19 cellular contexts compared by ENCODE assay signal in genomic region chr4:105956566-105956965, GRCh38.
DNase-seq lines count a peak whose midpoint lies in the region; ATAC-seq and TF ChIP-seq lines count a peak whose summit lies in the region.
"Had no signal": no experiment of that assay in that cellular context is flagged by ENCODE, and none has a peak within 500 bp of the region (broad histone marks: within the 10 kb centered on the region; RNA-seq: fewer than 3 reads in every experiment).

No MANE protein-coding gene starts in this region.

- peak overlapping the region; percentile 53 to 54 for H3K27ac ChIP-seq in thoracic aorta
- H3K27ac ChIP-seq: KMS-11, stomach had no signal

- H3K36me3 ChIP-seq in adipocyte (ENCODE audit: control insufficient read depth, insufficient read depth, low read length, severe bottlenecking), result no peaks in the 10 kb centered on the region
- peaks cover 3% of the 10 kb centered on the region for H3K36me3 ChIP-seq in thoracic aorta
- H3K36me3 ChIP-seq: stomach had no signal

- H3K4me1 ChIP-seq in adipocyte (ENCODE audit: control insufficient read depth, insufficient read depth, low read length) (peaks cover 1% of the 10 kb centered on the region), thoracic aorta (ENCODE audit: control insufficient read depth in 1 of 2, low read depth in 2 of 2) (peaks cover 4 to 21% of the 10 kb centered on the region in 2 donors)
- H3K4me1 ChIP-seq: stomach had no signal

- H3K4me3 ChIP-seq in adipocyte (ENCODE audit: low read length) (no peak overlapping the region), thoracic aorta (peak overlapping the region; percentile 20)
- H3K4me3 ChIP-seq: gastroesophageal sphincter, stomach had no signal

- no peaks in the 10 kb centered on the region for H3K27me3 ChIP-seq in adipocyte (replicated peaks; ENCODE audit: control insufficient read depth, insufficient read depth, low read length)
- no peaks in the 10 kb centered on the region for H3K27me3 ChIP-seq in thoracic aorta (replicated peaks; ENCODE audit: insufficient read depth)
- H3K27me3 ChIP-seq: gastroesophageal sphincter, stomach had no signal

- no peak for ATAC-seq in thoracic aorta (ENCODE audit: insufficient number of reproducible peaks, low FRiP score, low read depth)
- ATAC-seq: esophagus mucosa, gastroesophageal sphincter, PC-3, T-cell had no signal

- no peak for TF ChIP-seq CTCF in thoracic aorta (IDR thresholded peaks at IDR 0.05)

- DNase-seq in LHCN-M2 (ENCODE audit: low read depth), result peak; percentile 27
- peak; percentile 3 for DNase-seq in adipocyte (ENCODE audit: low read depth)
- DNase-seq in left kidney (ENCODE audit: low read depth, low spot score), result peak; percentile 70
- DNase-seq in thoracic aorta (ENCODE audit: low spot score), result no peak
- no peak for DNase-seq in AML-193 (lab: John Stamatoyannopoulos, UW)
- DNase-seq in NCI-H526 (lab: John Stamatoyannopoulos, UW), result no peak
- DNase-seq in SW480 (ENCODE audit: low spot score), result no peak
- DNase-seq: activated gamma-delta T cell; activated T-cell treated with anti-CD3 and anti-CD28 coated beads, Interleukin-2, amount 50 U/mL, for 1 hour; CD4-positive, alpha-beta T cell; effector memory CD4-positive, alpha-beta T cell; NCI-H1694 treated with DMSO at 0.1 percent for 48 hours; NCI-H345; PC-3; stomach; T-cell had no signal

- H3K9ac ChIP-seq in adipocyte (ENCODE audit: low read length), result no peak overlapping the region
- H3K9ac ChIP-seq: KMS-11 had no signal

- H3K9me3 ChIP-seq in adipocyte (ENCODE audit: control insufficient read depth, low read length) (no peaks in the 10 kb centered on the region), thoracic aorta (no peaks in the 10 kb centered on the region)
- H3K9me3 ChIP-seq: gastroesophageal sphincter, stomach had no signal

Comparison
In these comparisons a context has a peak if more than half of its experiments do, and no peak if none do; other contexts are left out.
1. DNase-seq: peak in LHCN-M2 (single experiment), adipocyte (single experiment) and left kidney (single experiment); none in thoracic aorta (single experiment), AML-193 (0 of 2), NCI-H526 (0 of 2) and SW480 (single experiment).